Comparison of ENCODE assay signal across 8 cellular contexts in the genomic region with DNA sequence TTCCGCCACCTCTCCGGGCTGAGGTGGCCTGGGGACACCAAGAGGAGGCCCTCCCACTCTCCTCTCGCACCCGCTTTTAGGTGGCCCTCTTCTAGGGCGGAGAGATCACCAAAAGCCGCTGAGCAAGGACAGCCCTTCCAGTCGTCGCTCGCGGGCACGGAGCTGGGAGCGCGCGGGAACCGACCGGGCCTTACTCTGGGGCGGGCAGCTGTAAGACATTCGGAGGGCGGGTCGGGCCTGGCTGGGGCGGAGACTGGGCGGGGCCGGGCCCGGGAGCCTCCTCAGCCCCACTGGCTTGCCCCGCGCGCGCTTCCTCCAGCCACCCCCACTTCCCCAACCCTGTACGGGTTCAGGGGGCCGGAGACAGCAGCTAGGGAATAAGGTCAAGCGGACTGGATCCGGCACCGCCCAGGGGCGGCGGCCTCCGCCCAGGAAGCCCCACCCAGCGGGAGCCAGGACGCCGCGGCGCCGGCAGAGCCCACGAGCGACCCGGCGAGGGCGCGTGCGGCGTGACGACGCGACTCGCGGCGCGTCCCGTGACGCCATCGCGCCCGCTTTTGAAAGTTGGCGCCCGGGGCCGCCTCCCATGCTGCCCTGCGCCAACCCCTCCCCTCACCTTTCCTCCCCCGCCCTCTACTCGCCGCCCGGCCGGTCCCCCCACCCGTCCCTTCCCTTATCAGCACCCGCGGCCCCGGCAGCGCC. TPM values are rescaled to one million over a fixed set of nuclear protein-coding genes. Genes with fewer than 3 reads are reported as not detected.
DNase-seq lines count a peak whose midpoint lies in the region; ATAC-seq and TF ChIP-seq lines count a peak whose summit lies in the region.

No MANE protein-coding gene starts in this region.

- POLR2A ChIA-PET in activated CD4-positive, alpha-beta memory T cell treated with anti-CD3 and anti-CD28 coated beads for 36 hours (lab: Charles Lee), result interaction anchor here (0.5 to 4.6 kb wide), 16 partner anchors 8 to 244 kb away, joined by 3 to 32 read pairs (median 4); partner anchors contain the start of genes ACD, ATP6V0D1, CARMIL2 and GFOD2

- peaks cover 5% of the 10 kb centered on the region for H3K36me3 Mint-ChIP-seq in CD4-positive, CD25-positive, alpha-beta regulatory T cell
- no peaks in the 10 kb centered on the region for H3K36me3 Mint-ChIP-seq in activated CD4-positive, alpha-beta memory T cell treated with anti-CD3 and anti-CD28 coated beads for 36 hours

- peak overlapping the region; percentile 91 to 97 (median 93) for H3K4me3 Mint-ChIP-seq in CD4-positive, CD25-positive, alpha-beta regulatory T cell
- H3K4me3 Mint-ChIP-seq in activated CD4-positive, alpha-beta memory T cell treated with anti-CD3 and anti-CD28 coated beads for 36 hours, result peak overlapping the region; percentile 88

- peak overlapping the region; percentile 77 to 93 for H3K9ac ChIP-seq in duodenal mucosa (ENCODE audit: low read depth in 1 of 2, low read length in 2 of 2)

- DNase-seq in CD4-positive, CD25-positive, alpha-beta regulatory T cell, result peak; percentile 95 to 99 (median 96)
- peak; percentile 99 for DNase-seq in NCI-H82 (lab: John Stamatoyannopoulos, UW)
- peak; percentile 99 for DNase-seq in activated CD4-positive, alpha-beta memory T cell treated with anti-CD3 and anti-CD28 coated beads for 36 hours
- DNase-seq in lower lobe of right lung, result peak; percentile 98
- peak; percentile 96 to 98 for DNase-seq in stimulated activated CD4-positive, alpha-beta T cell treated with anti-CD3 and anti-CD28 coated beads, Interleukin-4, amount 100 ng/mL, for 48 hours (ENCODE audit: low read depth in 2 of 2)

- H3K27ac Mint-ChIP-seq in CD4-positive, CD25-positive, alpha-beta regulatory T cell, result peak overlapping the region; percentile 92 to 97 (median 97)
- peak overlapping the region; percentile 92 for H3K27ac Mint-ChIP-seq in activated CD4-positive, alpha-beta memory T cell treated with anti-CD3 and anti-CD28 coated beads for 36 hours

- CTCF ChIA-PET in activated CD4-positive, alpha-beta memory T cell treated with anti-CD3 and anti-CD28 coated beads for 36 hours (lab: Charles Lee), result interaction anchor here (0.6 to 5.8 kb wide), 19 partner anchors 9 to 392 kb away, joined by 3 to 111 read pairs (median 4); partner anchors contain the start of genes ATP6V0D1, CARMIL2 and NOL3

- no peaks in the 10 kb centered on the region for H3K9me3 ChIP-seq in CD4-positive, CD25-positive, alpha-beta regulatory T cell (ENCODE audit: control insufficient read depth in 2 of 2, low read length in 2 of 2)
- H3K9me3 ChIP-seq in duodenal mucosa (ENCODE audit: control insufficient read depth in 1 of 2, low read length in 2 of 2) (no peaks in the 10 kb centered on the region), lower lobe of right lung (no peaks in the 10 kb centered on the region)

- no peaks in the 10 kb centered on the region for H3K36me3 ChIP-seq in CD4-positive, CD25-positive, alpha-beta regulatory T cell (ENCODE audit: control insufficient read depth, insufficient read depth, low read length)
- H3K36me3 ChIP-seq in duodenal mucosa (ENCODE audit: control insufficient read depth in 1 of 2, insufficient read depth in 2 of 2, low read length in 2 of 2) (no peaks in the 10 kb centered on the region), lower lobe of right lung (no peaks in the 10 kb centered on the region)

- H3K4me1 ChIP-seq in CD4-positive, CD25-positive, alpha-beta regulatory T cell (ENCODE audit: control insufficient read depth, insufficient read depth, low read length, poor library complexity, severe bottlenecking), result peaks cover 49% of the 10 kb centered on the region
- peaks cover 21 to 25% of the 10 kb centered on the region in 2 donors for H3K4me1 ChIP-seq in duodenal mucosa (ENCODE audit: control insufficient read depth in 1 of 2, insufficient read depth in 2 of 2, low read length in 2 of 2)
- H3K4me1 ChIP-seq in lower lobe of right lung, result peaks cover 37% of the 10 kb centered on the region

- peak; percentile 75 to 79 for ATAC-seq in CD4-positive, CD25-positive, alpha-beta regulatory T cell (ENCODE audit: low read depth in 2 of 2)
- ATAC-seq in GM19397 (IDR thresholded peaks at IDR 0.05; ENCODE audit: unreplicated experiment) (peak; percentile 81), HG03558 (IDR thresholded peaks at IDR 0.05; ENCODE audit: extremely low read depth, unreplicated experiment) (peak; percentile 64), lower lobe of right lung (peak; percentile 92 to 96)

- intact Hi-C loops in activated CD4-positive, alpha-beta memory T cell treated with anti-CD3 and anti-CD28 coated beads for 36 hours (cut with micrococcal nuclease), result loop anchor here (1.0 to 5.0 kb wide), 10 partner anchors 15 to 535 kb away; partner anchors contain the start of genes ACD, ATP6V0D1, CBFB and FHOD1
- intact Hi-C loops in lower lobe of right lung (cut with DNase I), result no loop called here

- no peaks in the 10 kb centered on the region for H3K9me3 Mint-ChIP-seq in CD4-positive, CD25-positive, alpha-beta regulatory T cell
- H3K9me3 Mint-ChIP-seq in activated CD4-positive, alpha-beta memory T cell treated with anti-CD3 and anti-CD28 coated beads for 36 hours, result no peaks in the 10 kb centered on the region

- peaks cover 11 to 65% (median 41%) of the 10 kb centered on the region in 4 donors for H3K4me1 Mint-ChIP-seq in CD4-positive, CD25-positive, alpha-beta regulatory T cell
- H3K4me1 Mint-ChIP-seq in activated CD4-positive, alpha-beta memory T cell treated with anti-CD3 and anti-CD28 coated beads for 36 hours (ENCODE audit: low read depth), result peaks cover 43% of the 10 kb centered on the region

- H3K27me3 Mint-ChIP-seq in CD4-positive, CD25-positive, alpha-beta regulatory T cell, result no peaks in the 10 kb centered on the region
- H3K27me3 Mint-ChIP-seq in activated CD4-positive, alpha-beta memory T cell treated with anti-CD3 and anti-CD28 coated beads for 36 hours, result no peaks in the 10 kb centered on the region

- H3K27me3 ChIP-seq in CD4-positive, CD25-positive, alpha-beta regulatory T cell (ENCODE audit: control insufficient read depth, insufficient read depth, low read length), result no peaks in the 10 kb centered on the region
- no peaks in the 10 kb centered on the region for H3K27me3 ChIP-seq in duodenal mucosa (ENCODE audit: control insufficient read depth in 1 of 2, insufficient read depth in 2 of 2, low read length in 2 of 2)
- H3K27me3 ChIP-seq in lower lobe of right lung (ENCODE audit: low read depth), result no peaks in the 10 kb centered on the region

- peak overlapping the region; percentile 83 for H3K4me3 ChIP-seq in CD4-positive, CD25-positive, alpha-beta regulatory T cell (ENCODE audit: low read depth, low read length)
- H3K4me3 ChIP-seq in duodenal mucosa (ENCODE audit: low read depth in 1 of 2, low read length in 2 of 2) (peak overlapping the region; percentile 75 to 86), lower lobe of right lung (peak overlapping the region; percentile 86)

- peak overlapping the region; percentile 88 for H3K27ac ChIP-seq in CD4-positive, CD25-positive, alpha-beta regulatory T cell (ENCODE audit: insufficient read depth, low read length, poor library complexity, severe bottlenecking)
- H3K27ac ChIP-seq in duodenal mucosa (ENCODE audit: low read depth, low read length), result peak overlapping the region; percentile 95
- H3K27ac ChIP-seq in lower lobe of right lung, result peak overlapping the region; percentile 98

- no peak for TF ChIP-seq CTCF in lower lobe of right lung (IDR thresholded peaks at IDR 0.05)

RNA-seq across cellular contexts. Expression of gene CTCF, which starts 0.4 kb away (rescaled TPM):
- total RNA-seq in CD4-positive, CD25-positive, alpha-beta regulatory T cell, result 63.6 TPM
- 10 to 100 TPM; 44.5 to 80.2 (median 52.9) TPM for polyA plus RNA-seq in CD4-positive, CD25-positive, alpha-beta regulatory T cell
- total RNA-seq in activated CD4-positive, alpha-beta memory T cell treated with anti-CD3 and anti-CD28 coated beads for 36 hours, result 10 to 100 TPM; 48.9 to 51.5 TPM
- 36.2 TPM for total RNA-seq in lower lobe of right lung

RNA-seq across cellular contexts. Expression of gene RIPOR1, which starts 33.3 kb away (rescaled TPM):
- 16.6 TPM for total RNA-seq in CD4-positive, CD25-positive, alpha-beta regulatory T cell
- polyA plus RNA-seq in CD4-positive, CD25-positive, alpha-beta regulatory T cell, result 1 to 10 TPM in 3 of 4 donors, under 1 TPM in 1; 0.91 to 3.1 (median 2.1) TPM
- 10 to 100 TPM; 33.4 to 37.9 TPM for total RNA-seq in activated CD4-positive, alpha-beta memory T cell treated with anti-CD3 and anti-CD28 coated beads for 36 hours
- 112 TPM for total RNA-seq in lower lobe of right lung

Comparison
In these comparisons a context has a peak if more than half of its experiments do, and no peak if none do; other contexts are left out.
1. Peak in every context shown above with its lines: DNase-seq, ATAC-seq, H3K4me3 ChIP-seq and H3K27ac ChIP-seq.